8 cellular contexts compared by ENCODE assay signal in genomic region chr9:130243015-130243881, GRCh38. TPM values are rescaled to one million over a fixed set of nuclear protein-coding genes. Genes with fewer than 3 reads are reported as not detected.
DNase-seq lines count a peak whose midpoint lies in the region; ATAC-seq, FAIRE-seq and TF ChIP-seq lines count a peak whose summit lies in the region.

No MANE protein-coding gene starts in this region.

- H3K4me3 ChIP-seq in endothelial cell of umbilical vein (replicated peaks in 1 of 3; ENCODE audit: insufficient read depth in 1 of 3, low read depth in 1 of 3, low read length in 3 of 3) (no peak overlapping the region), muscle layer of colon (ENCODE audit: low read depth in 1 of 2, low read length in 2 of 2) (peak overlapping the region; percentile 11 to 38)

- no peaks in the 10 kb centered on the region for H3K4me1 ChIP-seq in endothelial cell of umbilical vein (ENCODE audit: control insufficient read depth, extremely low read depth, insufficient read depth, low read length)
- peaks cover 29% of the 10 kb centered on the region for H3K4me1 ChIP-seq in muscle layer of colon (ENCODE audit: insufficient read depth, low read length)

- no peaks in the 10 kb centered on the region for H3K36me3 ChIP-seq in endothelial cell of umbilical vein (ENCODE audit: control insufficient read depth in 2 of 2, extremely low read depth in 1 of 2, insufficient read depth in 2 of 2, low read length in 2 of 2)
- H3K36me3 ChIP-seq in muscle layer of colon (ENCODE audit: insufficient read depth, low read length), result no peaks in the 10 kb centered on the region

- H3K79me2 ChIP-seq in endothelial cell of umbilical vein (ENCODE audit: control insufficient read depth, insufficient read depth, low read length), result no peaks in the 10 kb centered on the region

- intact Hi-C loops in endothelial cell of umbilical vein (cut with micrococcal nuclease), result loop anchor here (2.0 kb wide), 1 partner anchor 100 kb away; no protein-coding TSS in a partner anchor

- peak; percentile 78 to 80 for TF ChIP-seq CTCF in endothelial cell of umbilical vein (IDR thresholded peaks at IDR 0.05; ENCODE audit: extremely low read depth in 1 of 2, insufficient read depth in 1 of 2, low read depth in 1 of 2, low read length in 2 of 2)

- no peak overlapping the region for H3K9ac ChIP-seq in endothelial cell of umbilical vein (replicated peaks; ENCODE audit: extremely low read depth, insufficient read depth, low read length)
- no peak overlapping the region for H3K9ac ChIP-seq in muscle layer of colon (ENCODE audit: low read length)

- H3K9me3 ChIP-seq in endothelial cell of umbilical vein (replicated peaks; ENCODE audit: control insufficient read depth, insufficient read depth, low read length) (no peaks in the 10 kb centered on the region), muscle layer of colon (ENCODE audit: low read length) (no peaks in the 10 kb centered on the region)

- BruUV-seq in endothelial cell of umbilical vein (replicated peaks; lab: Mats Ljungman, UMichigan), result no TSS peak

- no peaks in the 10 kb centered on the region for H3K9me1 ChIP-seq in endothelial cell of umbilical vein (replicated peaks; ENCODE audit: control insufficient read depth, extremely low read depth, insufficient read depth, low read length)

- ATAC-seq in HG02759 (IDR thresholded peaks at IDR 0.05; ENCODE audit: unreplicated experiment) (peak; percentile 51), GM18502 (IDR thresholded peaks at IDR 0.05; ENCODE audit: poor library complexity, unreplicated experiment) (no peak)

- DNase-seq in Caki2 (ENCODE audit: low read depth), result peak; percentile 60
- peak; percentile 94 for DNase-seq in NCI-H82 (lab: John Stamatoyannopoulos, UW)
- DNase-seq in activated CD8-positive, alpha-beta memory T cell treated with anti-CD3 and anti-CD28 coated beads for 4 hours (ENCODE audit: low read depth in 2 of 2), result peak; percentile 64 to 66
- peak; percentile 35 for DNase-seq in endothelial cell of umbilical vein (ENCODE audit: low read depth, low spot score)
- peak; percentile 73 for DNase-seq in stimulated activated CD8-positive, alpha-beta memory T cell treated with anti-CD3 and anti-CD28 coated beads, Interleukin-4, amount 100 ng/mL, for 24 hours (ENCODE audit: low read depth)

- H3K27ac ChIP-seq in endothelial cell of umbilical vein (ENCODE audit: insufficient read depth, low read depth, low read length) (no peak overlapping the region), muscle layer of colon (ENCODE audit: low read depth, low read length) (no peak overlapping the region)

- POLR2A ChIA-PET in endothelial cell of umbilical vein (lab: Charles Lee), result no interaction called here

- H2AFZ ChIP-seq in endothelial cell of umbilical vein (ENCODE audit: low read depth, low read length), result peak overlapping the region; percentile 17

- no peaks in the 10 kb centered on the region for H4K20me1 ChIP-seq in endothelial cell of umbilical vein (replicated peaks; ENCODE audit: control insufficient read depth, extremely low read depth, insufficient read depth, low read length)

- in situ Hi-C loops in Caki2 (cut with HindIII; ENCODE audit: low pct_unique_long_range_greater_than_20kb, low sequenced_read_pairs), result no loop called here

- dilution Hi-C loops in endothelial cell of umbilical vein (cut with MboI; ENCODE audit: extremely low pct_ligation_motif_present, low sequenced_read_pairs), result no loop called here

- TF ChIP-seq POLR2A in endothelial cell of umbilical vein (IDR thresholded peaks at IDR 0.05; ENCODE audit: low read depth, low read length), result no peak

- peak; percentile 87 for FAIRE-seq in endothelial cell of umbilical vein (lab: Jason Lieb, UNC)

- CTCF ChIA-PET in endothelial cell of umbilical vein (lab: Charles Lee), result interaction anchor here (0.9 to 3.2 kb wide), 5 partner anchors 8 to 118 kb away, joined by 3 to 11 read pairs (median 7); partner anchors contain the start of gene HMCN2

- H3K4me2 ChIP-seq in endothelial cell of umbilical vein (ENCODE audit: insufficient read depth, low read length), result no peak overlapping the region

- no peaks in the 10 kb centered on the region for H3K27me3 ChIP-seq in endothelial cell of umbilical vein (ENCODE audit: control insufficient read depth in 2 of 2, insufficient read depth in 2 of 2, low read length in 2 of 2)
- H3K27me3 ChIP-seq in muscle layer of colon (ENCODE audit: control insufficient read depth in 1 of 2, insufficient read depth in 2 of 2, low read length in 2 of 2), result no peaks in the 10 kb centered on the region

TF ChIP-seq in endothelial cell of umbilical vein, 7 proteins besides CTCF, POLR2A, EP300 and RAD21:
- no peak for TF ChIP-seq EZH2 (IDR thresholded peaks at IDR 0.05; ENCODE audit: borderline replicate concordance, low read depth, low read length, severe bottlenecking)
- TF ChIP-seq MYC (IDR thresholded peaks at IDR 0.05; ENCODE audit: low read depth, low read length), result no peak
- no peak for TF ChIP-seq GATA2 (IDR thresholded peaks at IDR 0.05; ENCODE audit: insufficient read depth, insufficient read length, low read depth, low read length)
- no peak for TF ChIP-seq JUN (IDR thresholded peaks at IDR 0.05; ENCODE audit: borderline replicate concordance, insufficient read depth, insufficient read length, low read depth)
- TF ChIP-seq, protein P1, sequence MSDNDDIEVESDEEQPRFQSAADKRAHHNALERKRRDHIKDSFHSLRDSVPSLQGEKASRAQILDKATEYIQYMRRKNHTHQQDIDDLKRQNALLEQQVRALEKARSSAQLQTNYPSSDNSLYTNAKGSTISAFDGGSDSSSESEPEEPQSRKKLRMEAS (IDR thresholded peaks at IDR 0.05; ENCODE audit: insufficient read depth, insufficient read length), result no peak
- TF ChIP-seq POLR2AphosphoS5 (IDR thresholded peaks at IDR 0.05; ENCODE audit: insufficient read depth, low read depth, low read length), result no peak
- no peak for TF ChIP-seq FOS (IDR thresholded peaks at IDR 0.05; ENCODE audit: borderline replicate concordance, insufficient read depth, low read length)

RNA-seq across cellular contexts. Expression of gene HMCN2, which starts 22.3 kb away (rescaled TPM):
- not detected in 2 replicates for total RNA-seq in Caki2 (2014; rRNA removed; shearing (Covaris generic); ENCODE audit: low replicate concordance)
- 0.18 and 0.24 TPM in 2 replicates for total RNA-seq in endothelial cell of umbilical vein
- 0.02 and 0.04 TPM in 2 replicates for polyA plus RNA-seq in endothelial cell of umbilical vein
- 0.01 TPM in 1 of 2 replicates, not detected in the other for polyA plus RNA-seq in endothelial cell of umbilical vein (2011; cell fraction: cytosol; rRNA removed)
- 0.05 and 0.06 TPM in 2 replicates for polyA plus RNA-seq in endothelial cell of umbilical vein (2011; cell fraction: nucleus; rRNA removed)
- polyA plus RNA-seq in endothelial cell of umbilical vein (2012), result not detected in 2 replicates
- 0.05 TPM in 1 of 2 replicates, not detected in the other for polyA minus RNA-seq in endothelial cell of umbilical vein
- 0.41 TPM for polyA minus RNA-seq in endothelial cell of umbilical vein (2011; cell fraction: cytosol; rRNA and poly(A)+ RNA removed)
- 0.19 TPM in 2 replicates for polyA minus RNA-seq in endothelial cell of umbilical vein (2011; cell fraction: nucleus; rRNA and poly(A)+ RNA removed)

Comparison
In these comparisons a context has a peak if more than half of its experiments do, and no peak if none do; other contexts are left out.
1. DNase-seq: peak in every context shown above with its lines; median percentile 94 in NCI-H82; 73 in stimulated activated CD8-positive, alpha-beta memory T cell treated with anti-CD3 and anti-CD28 coated beads, Interleukin-4, amount 100 ng/mL, for 24 hours; 65 in activated CD8-positive, alpha-beta memory T cell treated with anti-CD3 and anti-CD28 coated beads for 4 hours; 60 in Caki2; 35 in endothelial cell of umbilical vein.
2. H3K4me3 ChIP-seq: peak in muscle layer of colon (2 of 2); none in endothelial cell of umbilical vein (0 of 3).